Comparison of ENCODE assay signal across 1 cellular context in the genomic region with DNA sequence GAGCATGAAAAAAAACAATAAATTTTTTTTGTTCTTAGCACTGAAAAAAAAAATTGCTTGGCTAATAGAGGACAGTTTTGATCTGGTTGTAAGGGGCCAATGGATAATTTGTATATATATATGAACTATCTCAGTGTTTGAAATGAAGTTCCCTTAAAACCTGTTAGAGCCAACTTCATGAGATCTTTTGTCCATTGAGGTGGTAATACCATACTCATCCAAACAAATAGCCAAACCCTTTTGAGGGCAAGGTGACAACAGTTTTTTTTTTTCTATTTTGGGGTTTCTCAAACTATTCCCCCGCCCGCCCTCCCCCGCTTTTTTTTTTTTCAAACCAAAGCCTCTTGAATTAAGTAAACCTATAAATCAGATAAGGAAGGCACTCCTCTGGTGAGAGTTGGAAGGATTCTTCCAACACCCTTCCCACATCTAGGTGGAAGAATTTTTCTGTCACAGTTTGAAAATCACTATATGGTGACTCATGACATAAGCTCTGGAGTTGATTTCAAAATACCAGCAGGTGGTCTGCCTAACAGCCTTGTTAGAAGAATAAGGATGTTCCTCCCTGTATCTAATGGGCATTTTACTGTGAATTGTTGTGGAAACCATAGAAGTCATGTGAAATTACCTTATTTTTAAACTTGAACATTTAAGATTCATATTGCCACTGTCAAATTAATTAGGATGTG.
TF ChIP-seq lines count a peak whose summit lies in the region.

No MANE protein-coding gene starts in this region.

TF ChIP-seq in GM23338, 12 proteins besides CTCF, POLR2A, EP300 and RAD21 (continued from another document):
- TF ChIP-seq, protein P1, sequence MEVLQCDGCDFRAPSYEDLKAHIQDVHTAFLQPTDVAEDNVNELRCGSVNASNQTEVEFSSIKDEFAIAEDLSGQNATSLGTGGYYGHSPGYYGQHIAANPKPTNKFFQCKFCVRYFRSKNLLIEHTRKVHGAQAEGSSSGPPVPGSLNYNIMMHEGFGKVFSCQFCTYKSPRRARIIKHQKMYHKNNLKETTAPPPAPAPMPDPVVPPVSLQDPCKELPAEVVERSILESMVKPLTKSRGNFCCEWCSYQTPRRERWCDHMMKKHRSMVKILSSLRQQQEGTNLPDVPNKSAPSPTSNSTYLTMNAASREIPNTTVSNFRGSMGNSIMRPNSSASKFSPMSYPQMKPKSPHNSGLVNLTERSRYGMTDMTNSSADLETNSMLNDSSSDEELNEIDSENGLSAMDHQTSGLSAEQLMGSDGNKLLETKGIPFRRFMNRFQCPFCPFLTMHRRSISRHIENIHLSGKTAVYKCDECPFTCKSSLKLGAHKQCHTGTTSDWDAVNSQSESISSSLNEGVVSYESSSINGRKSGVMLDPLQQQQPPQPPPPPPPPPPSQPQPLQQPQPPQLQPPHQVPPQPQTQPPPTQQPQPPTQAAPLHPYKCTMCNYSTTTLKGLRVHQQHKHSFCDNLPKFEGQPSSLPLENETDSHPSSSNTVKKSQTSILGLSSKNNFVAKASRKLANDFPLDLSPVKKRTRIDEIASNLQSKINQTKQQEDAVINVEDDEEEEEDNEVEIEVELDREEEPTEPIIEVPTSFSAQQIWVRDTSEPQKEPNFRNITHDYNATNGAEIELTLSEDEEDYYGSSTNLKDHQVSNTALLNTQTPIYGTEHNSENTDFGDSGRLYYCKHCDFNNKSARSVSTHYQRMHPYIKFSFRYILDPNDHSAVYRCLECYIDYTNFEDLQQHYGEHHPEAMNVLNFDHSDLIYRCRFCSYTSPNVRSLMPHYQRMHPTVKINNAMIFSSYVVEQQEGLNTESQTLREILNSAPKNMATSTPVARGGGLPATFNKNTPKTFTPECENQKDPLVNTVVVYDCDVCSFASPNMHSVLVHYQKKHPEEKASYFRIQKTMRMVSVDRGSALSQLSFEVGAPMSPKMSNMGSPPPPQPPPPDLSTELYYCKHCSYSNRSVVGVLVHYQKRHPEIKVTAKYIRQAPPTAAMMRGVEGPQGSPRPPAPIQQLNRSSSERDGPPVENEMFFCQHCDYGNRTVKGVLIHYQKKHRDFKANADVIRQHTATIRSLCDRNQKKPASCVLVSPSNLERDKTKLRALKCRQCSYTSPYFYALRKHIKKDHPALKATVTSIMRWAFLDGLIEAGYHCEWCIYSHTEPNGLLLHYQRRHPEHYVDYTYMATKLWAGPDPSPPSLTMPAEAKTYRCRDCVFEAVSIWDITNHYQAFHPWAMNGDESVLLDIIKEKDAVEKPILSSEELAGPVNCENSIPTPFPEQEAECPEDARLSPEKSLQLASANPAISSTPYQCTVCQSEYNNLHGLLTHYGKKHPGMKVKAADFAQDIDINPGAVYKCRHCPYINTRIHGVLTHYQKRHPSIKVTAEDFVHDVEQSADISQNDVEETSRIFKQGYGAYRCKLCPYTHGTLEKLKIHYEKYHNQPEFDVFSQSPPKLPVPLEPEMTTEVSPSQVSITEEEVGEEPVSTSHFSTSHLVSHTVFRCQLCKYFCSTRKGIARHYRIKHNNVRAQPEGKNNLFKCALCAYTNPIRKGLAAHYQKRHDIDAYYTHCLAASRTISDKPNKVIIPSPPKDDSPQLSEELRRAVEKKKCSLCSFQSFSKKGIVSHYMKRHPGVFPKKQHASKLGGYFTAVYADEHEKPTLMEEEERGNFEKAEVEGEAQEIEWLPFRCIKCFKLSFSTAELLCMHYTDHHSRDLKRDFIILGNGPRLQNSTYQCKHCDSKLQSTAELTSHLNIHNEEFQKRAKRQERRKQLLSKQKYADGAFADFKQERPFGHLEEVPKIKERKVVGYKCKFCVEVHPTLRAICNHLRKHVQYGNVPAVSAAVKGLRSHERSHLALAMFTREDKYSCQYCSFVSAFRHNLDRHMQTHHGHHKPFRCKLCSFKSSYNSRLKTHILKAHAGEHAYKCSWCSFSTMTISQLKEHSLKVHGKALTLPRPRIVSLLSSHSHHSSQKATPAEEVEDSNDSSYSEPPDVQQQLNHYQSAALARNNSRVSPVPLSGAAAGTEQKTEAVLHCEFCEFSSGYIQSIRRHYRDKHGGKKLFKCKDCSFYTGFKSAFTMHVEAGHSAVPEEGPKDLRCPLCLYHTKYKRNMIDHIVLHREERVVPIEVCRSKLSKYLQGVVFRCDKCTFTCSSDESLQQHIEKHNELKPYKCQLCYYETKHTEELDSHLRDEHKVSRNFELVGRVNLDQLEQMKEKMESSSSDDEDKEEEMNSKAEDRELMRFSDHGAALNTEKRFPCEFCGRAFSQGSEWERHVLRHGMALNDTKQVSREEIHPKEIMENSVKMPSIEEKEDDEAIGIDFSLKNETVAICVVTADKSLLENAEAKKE (CRISPR knock-in tag; IDR thresholded peaks at IDR 0.05), result 0 out of 2 replicates have a peak, but pooled peaks have one; percentile 24
- TF ChIP-seq POLR2AphosphoS5 (IDR thresholded peaks at IDR 0.05; ENCODE audit: low read depth) (no peak), CREB1 (CRISPR knock-in tag; IDR thresholded peaks at IDR 0.05; ENCODE audit: low read depth) (peak; percentile 36; the same call in 1 of the 2 replicates)
TF ChIP-seq in GM23338: peak in this region for 2.
